ENCODE assay signal across 9 cellular contexts in genomic region chr7:149669121-149669818, GRCh38.
A peak's percentile ranks its signal among the peaks of the same experiment; 100 is the strongest.
DNase-seq lines count a peak whose midpoint lies in the region; ATAC-seq and TF ChIP-seq lines count a peak whose summit lies in the region.
"Had no signal": no experiment of that assay in that cellular context is flagged by ENCODE, and none has a peak within 500 bp of the region (broad histone marks: within the 10 kb centered on the region; RNA-seq: fewer than 3 reads in every experiment).

No MANE protein-coding gene starts in this region.

- DNase-seq in AG04450 (ENCODE audit: low read depth, low spot score) (no peak), GM10266 (ENCODE audit: extremely low spot score) (no peak), RKO (ENCODE audit: low spot score) (peak; percentile 73), fibroblast of villous mesenchyme (ENCODE audit: low read depth) (peak; percentile 39), iPS-NIHi11 (ENCODE audit: low spot score) (no peak), thyroid gland (no peak), vagina (ENCODE audit: extremely low spot score in 2 of 2) (no peak)
- no peak for DNase-seq in activated CD8-positive, alpha-beta memory T cell treated with anti-CD3 and anti-CD28 coated beads, Interleukin-2, amount 10 ng/mL, durations not matched to agents 7 days and 5 days

- TF ChIP-seq POLR2A in thyroid gland (IDR thresholded peaks at IDR 0.05), result no peak
- no peak for TF ChIP-seq POLR2A in vagina (IDR thresholded peaks at IDR 0.05)

- peaks cover 0 to 8% of the 10 kb centered on the region in 2 donors for H3K4me1 ChIP-seq in thyroid gland
- no peaks in the 10 kb centered on the region for H3K4me1 ChIP-seq in vagina

- no peak for ATAC-seq in activated CD8-positive, alpha-beta memory T cell treated with anti-CD3 and anti-CD28 coated beads, Interleukin-2, amount 10 ng/mL, durations not matched to agents 7 days and 5 days

- no peak overlapping the region for H3K4me3 ChIP-seq in AG04450 (ENCODE audit: low read depth, low read length)
- H3K4me3 ChIP-seq in fibroblast of villous mesenchyme (ENCODE audit: low read depth, low read length), result no peak overlapping the region
- H3K4me3 ChIP-seq in thyroid gland (replicated peaks in 1 of 3), result no peak overlapping the region
- H3K4me3 ChIP-seq in vagina, result no peak overlapping the region

- H3K27ac ChIP-seq in AG04450 (ENCODE audit: low read depth, low read length) (no peak overlapping the region), thyroid gland (no peak overlapping the region), vagina (no peak overlapping the region)

- H3K36me3 ChIP-seq in thyroid gland (no peaks in the 10 kb centered on the region), vagina (no peaks in the 10 kb centered on the region)

- H3K27me3 Mint-ChIP-seq in activated CD8-positive, alpha-beta memory T cell treated with anti-CD3 and anti-CD28 coated beads, Interleukin-2, amount 10 ng/mL, durations not matched to agents 7 days and 5 days, result peaks cover 64% of the 10 kb centered on the region

- peaks cover 3% of the 10 kb centered on the region for H3K4me1 Mint-ChIP-seq in activated CD8-positive, alpha-beta memory T cell treated with anti-CD3 and anti-CD28 coated beads, Interleukin-2, amount 10 ng/mL, durations not matched to agents 7 days and 5 days

- no peaks in the 10 kb centered on the region for H3K36me3 Mint-ChIP-seq in activated CD8-positive, alpha-beta memory T cell treated with anti-CD3 and anti-CD28 coated beads, Interleukin-2, amount 10 ng/mL, durations not matched to agents 7 days and 5 days

- intact Hi-C loops in thyroid gland (cut with DNase I), result no loop called here
- intact Hi-C loops in vagina (cut with DNase I), result no loop called here

- no peaks in the 10 kb centered on the region for H3K9me3 ChIP-seq in AG04450 (ENCODE audit: control insufficient read depth, insufficient read depth, low read length)
- H3K9me3 ChIP-seq in thyroid gland, result no peaks in the 10 kb centered on the region
- no peaks in the 10 kb centered on the region for H3K9me3 ChIP-seq in vagina

- 40 to 44% methylated on average over 7 of the region's 7 CpGs for WGBS in thyroid gland, 2 donors

- H3K4me3 Mint-ChIP-seq in activated CD8-positive, alpha-beta memory T cell treated with anti-CD3 and anti-CD28 coated beads, Interleukin-2, amount 10 ng/mL, durations not matched to agents 7 days and 5 days, result no peak overlapping the region
- H3K4me3 Mint-ChIP-seq: central memory CD8-positive, alpha-beta T cell had no signal

- POLR2A ChIA-PET in AG04450 (lab: Yijun Ruan, JAX), result no interaction called here

- CTCF ChIA-PET in AG04450 (lab: Charles Lee), result no interaction called here
- CTCF ChIA-PET in activated CD8-positive, alpha-beta memory T cell treated with anti-CD3 and anti-CD28 coated beads, Interleukin-2, amount 10 ng/mL, durations not matched to agents 7 days and 5 days (lab: Charles Lee), result interaction anchor here (0.6 to 0.9 kb wide), 2 partner anchors 73 to 284 kb away, joined by 4 to 6 read pairs; no protein-coding TSS in a partner anchor

- peak; percentile 52 for TF ChIP-seq CTCF in AG04450 (IDR thresholded peaks at IDR 0.05; ENCODE audit: low read depth, low read length)
- peak; percentile 53 for TF ChIP-seq CTCF in GM10266 (IDR thresholded peaks at IDR 0.05; ENCODE audit: control insufficient read depth, insufficient read depth, low read depth, missing control alignments)
- peak; percentile 54 for TF ChIP-seq CTCF in fibroblast of villous mesenchyme (IDR thresholded peaks at IDR 0.05; ENCODE audit: insufficient read depth, low read depth, low read length)
- TF ChIP-seq CTCF in thyroid gland (IDR thresholded peaks at IDR 0.05), result peak in 2 of 6 experiments; percentile 18 to 22
- peak in 1 of 3 experiments; percentile 11 for TF ChIP-seq CTCF in vagina (IDR thresholded peaks at IDR 0.05)

- H3K9me3 Mint-ChIP-seq in activated CD8-positive, alpha-beta memory T cell treated with anti-CD3 and anti-CD28 coated beads, Interleukin-2, amount 10 ng/mL, durations not matched to agents 7 days and 5 days (ENCODE audit: low read depth), result no peaks in the 10 kb centered on the region
- H3K9me3 Mint-ChIP-seq: central memory CD8-positive, alpha-beta T cell had no signal

- no peak overlapping the region for H3K27ac Mint-ChIP-seq in activated CD8-positive, alpha-beta memory T cell treated with anti-CD3 and anti-CD28 coated beads, Interleukin-2, amount 10 ng/mL, durations not matched to agents 7 days and 5 days

- peaks cover 5% of the 10 kb centered on the region for H3K27me3 ChIP-seq in AG04450 (ENCODE audit: control insufficient read depth, insufficient read depth, low read length)
- no peaks in the 10 kb centered on the region for H3K27me3 ChIP-seq in thyroid gland
- no peaks in the 10 kb centered on the region for H3K27me3 ChIP-seq in vagina

Comparison
In these comparisons a context has a peak if more than half of its experiments do, and no peak if none do; other contexts are left out.
1. DNase-seq: peak in RKO (single experiment) and fibroblast of villous mesenchyme (single experiment); none in AG04450 (single experiment), GM10266 (single experiment), iPS-NIHi11 (single experiment), thyroid gland (0 of 2), activated CD8-positive, alpha-beta memory T cell treated with anti-CD3 and anti-CD28 coated beads, Interleukin-2, amount 10 ng/mL, durations not matched to agents 7 days and 5 days (single experiment) and vagina (0 of 2).